In the genomic region with DNA sequence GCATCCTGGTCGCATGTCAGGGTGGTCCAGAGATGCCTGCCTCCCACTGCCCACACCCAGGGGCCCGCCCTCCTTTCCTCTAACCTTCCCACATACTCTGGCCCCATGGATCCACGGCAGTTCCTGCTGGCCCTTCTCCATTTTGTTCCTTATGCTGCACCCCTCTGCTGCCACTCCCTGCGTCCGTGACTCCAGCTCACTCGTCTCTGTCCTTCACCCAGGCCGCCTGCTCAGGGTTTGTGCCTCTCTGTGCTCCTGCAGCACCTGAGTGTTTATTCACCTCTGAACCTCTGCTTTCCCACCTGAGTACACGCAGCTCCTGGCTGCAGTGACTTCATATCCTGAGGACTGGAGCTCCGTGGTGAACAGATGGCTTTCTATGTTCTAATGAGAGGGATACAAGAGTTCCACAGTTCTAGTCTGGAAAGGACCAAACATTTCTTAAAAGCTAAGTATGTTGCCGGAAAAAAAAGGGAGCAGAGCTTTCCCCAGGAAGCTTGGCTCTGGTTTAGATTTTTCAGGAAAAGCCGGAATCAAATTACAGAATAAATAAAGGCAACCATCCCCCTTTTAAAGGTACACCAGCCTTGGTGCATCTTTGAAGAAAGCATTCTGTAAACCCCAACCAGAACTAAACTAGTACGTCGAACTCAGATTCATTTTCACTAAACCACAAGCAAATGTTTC, we compare ENCODE assay signal across 2 cellular contexts.
TF ChIP-seq lines count a peak whose summit lies in the region.

No MANE protein-coding gene starts in this region.

TF ChIP-seq in SK-N-SH, 30 proteins besides CTCF, POLR2A, EP300 and RAD21:
- no peak for TF ChIP-seq NRF1 (IDR thresholded peaks at IDR 0.05; ENCODE audit: low read depth, low read length)
- TF ChIP-seq NFIC (IDR thresholded peaks at IDR 0.05; ENCODE audit: borderline replicate concordance): no peak
- TF ChIP-seq, protein P1, sequence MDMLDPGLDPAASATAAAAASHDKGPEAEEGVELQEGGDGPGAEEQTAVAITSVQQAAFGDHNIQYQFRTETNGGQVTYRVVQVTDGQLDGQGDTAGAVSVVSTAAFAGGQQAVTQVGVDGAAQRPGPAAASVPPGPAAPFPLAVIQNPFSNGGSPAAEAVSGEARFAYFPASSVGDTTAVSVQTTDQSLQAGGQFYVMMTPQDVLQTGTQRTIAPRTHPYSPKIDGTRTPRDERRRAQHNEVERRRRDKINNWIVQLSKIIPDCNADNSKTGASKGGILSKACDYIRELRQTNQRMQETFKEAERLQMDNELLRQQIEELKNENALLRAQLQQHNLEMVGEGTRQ (IDR thresholded peaks at IDR 0.05; ENCODE audit: borderline replicate concordance, low read depth, low read length): no peak
- TF ChIP-seq IRF3 (IDR thresholded peaks at IDR 0.05; ENCODE audit: low read depth, low read length): no peak
- no peak for TF ChIP-seq MXI1 (IDR thresholded peaks at IDR 0.05; ENCODE audit: low read depth, low read length)
- TF ChIP-seq ELF1 (IDR thresholded peaks at IDR 0.05): no peak
- TF ChIP-seq GATA2 (CRISPR knock-in tag; IDR thresholded peaks at IDR 0.05): no peak
- TF ChIP-seq YY1 (IDR thresholded peaks at IDR 0.05; ENCODE audit: low read depth): no peak
- TF ChIP-seq SIN3A (IDR thresholded peaks at IDR 0.05; ENCODE audit: borderline replicate concordance, low read depth, low read length): no peak
- TF ChIP-seq FOSL2 (IDR thresholded peaks at IDR 0.05; ENCODE audit: borderline replicate concordance, low read depth): no peak
- TF ChIP-seq GABPA (IDR thresholded peaks at IDR 0.05; ENCODE audit: low read depth): no peak
- no peak for TF ChIP-seq RCOR1 (IDR thresholded peaks at IDR 0.05; ENCODE audit: low read length)
- TF ChIP-seq POLR2AphosphoS5 (IDR thresholded peaks at IDR 0.05; ENCODE audit: low read depth, low read length): no peak
- TF ChIP-seq, protein P2, sequence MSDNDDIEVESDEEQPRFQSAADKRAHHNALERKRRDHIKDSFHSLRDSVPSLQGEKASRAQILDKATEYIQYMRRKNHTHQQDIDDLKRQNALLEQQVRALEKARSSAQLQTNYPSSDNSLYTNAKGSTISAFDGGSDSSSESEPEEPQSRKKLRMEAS (IDR thresholded peaks at IDR 0.05; ENCODE audit: low read depth): no peak

TF ChIP-seq in SK-N-SH treated with all-trans-retinoic acid at 6 μM for 48 hours, 23 proteins besides CTCF, POLR2A, EP300 and RAD21:
- TF ChIP-seq TCF4 (CRISPR knock-in tag; IDR thresholded peaks at IDR 0.05; ENCODE audit: borderline replicate concordance) (no peak), GLIS3 (CRISPR knock-in tag; IDR thresholded peaks at IDR 0.05) (no peak), PPARA (CRISPR knock-in tag; IDR thresholded peaks at IDR 0.05; ENCODE audit: borderline replicate concordance) (no peak), CSDC2 (CRISPR knock-in tag; IDR thresholded peaks at IDR 0.05) (no peak), ZNF8 (CRISPR knock-in tag; IDR thresholded peaks at IDR 0.05) (no peak), ESRRG (CRISPR knock-in tag; IDR thresholded peaks at IDR 0.05) (no peak), BACH2 (CRISPR knock-in tag; IDR thresholded peaks at IDR 0.05; ENCODE audit: borderline replicate concordance) (no peak), ZFP3 (CRISPR knock-in tag; IDR thresholded peaks at IDR 0.05) (no peak), ARNTL (CRISPR knock-in tag; IDR thresholded peaks at IDR 0.05; ENCODE audit: borderline replicate concordance, low read depth) (no peak), RARB (CRISPR knock-in tag; IDR thresholded peaks at IDR 0.05) (no peak), ISL1 (CRISPR knock-in tag; IDR thresholded peaks at IDR 0.05) (no peak), SNAI2 (CRISPR knock-in tag; IDR thresholded peaks at IDR 0.05) (no peak)
- TF ChIP-seq, protein P3, sequence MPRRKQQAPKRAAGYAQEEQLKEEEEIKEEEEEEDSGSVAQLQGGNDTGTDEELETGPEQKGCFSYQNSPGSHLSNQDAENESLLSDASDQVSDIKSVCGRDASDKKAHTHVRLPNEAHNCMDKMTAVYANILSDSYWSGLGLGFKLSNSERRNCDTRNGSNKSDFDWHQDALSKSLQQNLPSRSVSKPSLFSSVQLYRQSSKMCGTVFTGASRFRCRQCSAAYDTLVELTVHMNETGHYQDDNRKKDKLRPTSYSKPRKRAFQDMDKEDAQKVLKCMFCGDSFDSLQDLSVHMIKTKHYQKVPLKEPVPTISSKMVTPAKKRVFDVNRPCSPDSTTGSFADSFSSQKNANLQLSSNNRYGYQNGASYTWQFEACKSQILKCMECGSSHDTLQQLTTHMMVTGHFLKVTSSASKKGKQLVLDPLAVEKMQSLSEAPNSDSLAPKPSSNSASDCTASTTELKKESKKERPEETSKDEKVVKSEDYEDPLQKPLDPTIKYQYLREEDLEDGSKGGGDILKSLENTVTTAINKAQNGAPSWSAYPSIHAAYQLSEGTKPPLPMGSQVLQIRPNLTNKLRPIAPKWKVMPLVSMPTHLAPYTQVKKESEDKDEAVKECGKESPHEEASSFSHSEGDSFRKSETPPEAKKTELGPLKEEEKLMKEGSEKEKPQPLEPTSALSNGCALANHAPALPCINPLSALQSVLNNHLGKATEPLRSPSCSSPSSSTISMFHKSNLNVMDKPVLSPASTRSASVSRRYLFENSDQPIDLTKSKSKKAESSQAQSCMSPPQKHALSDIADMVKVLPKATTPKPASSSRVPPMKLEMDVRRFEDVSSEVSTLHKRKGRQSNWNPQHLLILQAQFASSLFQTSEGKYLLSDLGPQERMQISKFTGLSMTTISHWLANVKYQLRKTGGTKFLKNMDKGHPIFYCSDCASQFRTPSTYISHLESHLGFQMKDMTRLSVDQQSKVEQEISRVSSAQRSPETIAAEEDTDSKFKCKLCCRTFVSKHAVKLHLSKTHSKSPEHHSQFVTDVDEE (CRISPR knock-in tag; IDR thresholded peaks at IDR 0.05): no peak
- TF ChIP-seq, protein P4, sequence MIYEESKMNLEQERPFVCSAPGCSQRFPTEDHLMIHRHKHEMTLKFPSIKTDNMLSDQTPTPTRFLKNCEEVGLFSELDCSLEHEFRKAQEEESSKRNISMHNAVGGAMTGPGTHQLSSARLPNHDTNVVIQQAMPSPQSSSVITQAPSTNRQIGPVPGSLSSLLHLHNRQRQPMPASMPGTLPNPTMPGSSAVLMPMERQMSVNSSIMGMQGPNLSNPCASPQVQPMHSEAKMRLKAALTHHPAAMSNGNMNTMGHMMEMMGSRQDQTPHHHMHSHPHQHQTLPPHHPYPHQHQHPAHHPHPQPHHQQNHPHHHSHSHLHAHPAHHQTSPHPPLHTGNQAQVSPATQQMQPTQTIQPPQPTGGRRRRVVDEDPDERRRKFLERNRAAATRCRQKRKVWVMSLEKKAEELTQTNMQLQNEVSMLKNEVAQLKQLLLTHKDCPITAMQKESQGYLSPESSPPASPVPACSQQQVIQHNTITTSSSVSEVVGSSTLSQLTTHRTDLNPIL (CRISPR knock-in tag; IDR thresholded peaks at IDR 0.05; ENCODE audit: low read depth): no peak
